In the genomic region with DNA sequence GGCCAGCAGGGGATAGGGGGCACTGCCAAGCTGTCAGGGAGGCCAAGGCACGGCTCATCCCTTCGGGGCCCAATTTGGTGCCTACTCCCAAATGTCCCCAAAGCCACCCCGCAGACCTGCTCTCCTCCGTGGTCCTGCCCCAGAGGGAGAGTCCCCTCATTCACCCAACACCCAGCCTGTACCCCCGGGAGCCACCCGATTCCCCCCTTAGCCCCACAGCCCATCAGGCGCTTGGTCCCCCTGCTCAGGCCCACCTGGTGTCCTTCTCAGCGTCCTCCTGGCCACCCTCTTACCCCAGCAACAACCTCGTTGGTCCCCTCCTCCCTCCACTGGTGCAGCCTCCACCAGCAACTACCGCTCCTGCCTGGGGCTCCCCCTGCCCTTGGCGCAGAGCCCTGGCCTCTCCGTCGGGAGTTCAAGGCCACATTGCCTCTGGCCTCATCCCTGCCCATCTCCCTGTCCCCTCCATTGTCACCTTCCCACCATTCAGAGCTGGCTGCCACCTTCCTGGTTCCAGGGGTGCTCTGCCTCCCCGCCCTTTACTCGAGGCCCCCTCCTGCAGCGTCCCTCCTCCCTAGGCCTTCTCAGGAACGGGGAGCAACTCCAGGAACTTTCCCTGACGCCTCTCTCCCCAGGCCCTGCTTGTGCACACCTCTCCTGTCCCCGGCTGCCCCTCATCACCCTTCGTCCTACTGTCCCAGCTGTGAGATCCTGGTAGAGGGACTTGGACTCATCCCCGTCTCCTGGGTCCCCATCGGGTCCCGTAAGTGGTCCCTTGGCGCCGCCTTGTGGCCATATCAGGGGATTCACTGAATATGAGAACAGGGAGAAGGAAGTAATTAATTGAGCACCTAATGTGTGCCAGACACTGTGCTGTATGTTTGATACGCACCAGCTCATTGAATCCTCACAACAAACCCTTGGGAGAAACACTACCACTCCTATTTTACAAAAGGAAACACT, we compare ENCODE assay signal across 8 cellular contexts.
DNase-seq lines count a peak whose midpoint lies in the region; ATAC-seq and TF ChIP-seq lines count a peak whose summit lies in the region.

No MANE protein-coding gene starts in this region.

- peak; percentile 30 for DNase-seq in AG10803 (ENCODE audit: low read depth)
- DNase-seq in GM23248: peak; percentile 70
- peak; percentile 57 for DNase-seq in RPMI7951 (ENCODE audit: low read depth)
- peak; percentile 68 for DNase-seq in activated naive CD8-positive, alpha-beta T cell treated with anti-CD3 and anti-CD28 coated beads, Interleukin-2, amount 10 ng/mL, durations not matched to agents 7 days and 5 days
- DNase-seq in right atrium auricular region (ENCODE audit: low spot score): peak; percentile 71
- DNase-seq in stimulated activated CD4-positive, alpha-beta T cell treated with anti-CD3 and anti-CD28 coated beads, Interleukin-15, amount 100 ng/mL, for 48 hours (ENCODE audit: low read depth in 2 of 2): peak; percentile 56 to 64
- DNase-seq in T1000 (lab: John Stamatoyannopoulos, UW): no peak
- DNase-seq in OCI-M2 (lab: John Stamatoyannopoulos, UW; ENCODE audit: unreplicated experiment): no peak

- no peaks in the 10 kb centered on the region for H3F3A ChIP-seq in GM23248 (ENCODE audit: insufficient read depth)

- WGBS in GM23248 (ENCODE audit: low coverage in 1 of 2, low lambda C conversion rate in 2 of 2, missing lambda C conversion rate in 2 of 2), 2 experiments: 46 to 47% methylated on average over 23 to 26 of the region's 26 CpGs

- no peak overlapping the region for H3K4me3 Mint-ChIP-seq in activated naive CD8-positive, alpha-beta T cell treated with anti-CD3 and anti-CD28 coated beads, Interleukin-2, amount 10 ng/mL, durations not matched to agents 7 days and 5 days

- no peak overlapping the region for H3K4me2 ChIP-seq in GM23248 (ENCODE audit: unreplicated experiment)

- no peaks in the 10 kb centered on the region for H3K36me3 Mint-ChIP-seq in activated naive CD8-positive, alpha-beta T cell treated with anti-CD3 and anti-CD28 coated beads, Interleukin-2, amount 10 ng/mL, durations not matched to agents 7 days and 5 days

- no peak overlapping the region for H3K9ac ChIP-seq in GM23248

- H3K9me3 ChIP-seq in GM23248 (ENCODE audit: low read depth) (no peaks in the 10 kb centered on the region), right atrium auricular region (no peaks in the 10 kb centered on the region)

- no peaks in the 10 kb centered on the region for H3K4me1 ChIP-seq in GM23248 (ENCODE audit: insufficient read depth)
- peaks cover 0 to 2% of the 10 kb centered on the region in 2 donors for H3K4me1 ChIP-seq in right atrium auricular region

- H3K36me3 ChIP-seq in GM23248 (ENCODE audit: low read depth) (no peaks in the 10 kb centered on the region), right atrium auricular region (no peaks in the 10 kb centered on the region)

- in situ Hi-C loops in GM23248 (cut with MboI): no loop called here

- H3K27me3 ChIP-seq in GM23248 (replicated peaks; ENCODE audit: insufficient read depth) (peaks cover 15% of the 10 kb centered on the region), right atrium auricular region (no peaks in the 10 kb centered on the region)

- no peak overlapping the region for H2AFZ ChIP-seq in GM23248

- no peak overlapping the region for H3K27ac Mint-ChIP-seq in activated naive CD8-positive, alpha-beta T cell treated with anti-CD3 and anti-CD28 coated beads, Interleukin-2, amount 10 ng/mL, durations not matched to agents 7 days and 5 days

- POLR2A ChIA-PET in activated naive CD8-positive, alpha-beta T cell treated with anti-CD3 and anti-CD28 coated beads, Interleukin-2, amount 10 ng/mL, durations not matched to agents 7 days and 5 days (lab: Charles Lee): no interaction called here

- TF ChIP-seq CTCF in AG10803 (conservative IDR thresholded peaks at IDR 0.05; ENCODE audit: low read length) (peak; percentile 74), right atrium auricular region (IDR thresholded peaks at IDR 0.05) (peak; percentile 31 to 66)

- H3K9me3 Mint-ChIP-seq in activated naive CD8-positive, alpha-beta T cell treated with anti-CD3 and anti-CD28 coated beads, Interleukin-2, amount 10 ng/mL, durations not matched to agents 7 days and 5 days: no peaks in the 10 kb centered on the region

- ATAC-seq in activated naive CD8-positive, alpha-beta T cell treated with anti-CD3 and anti-CD28 coated beads, Interleukin-2, amount 10 ng/mL, durations not matched to agents 7 days and 5 days (ENCODE audit: low read depth): peak; percentile 49

- H3K27ac ChIP-seq in GM23248: no peak overlapping the region
- H3K27ac ChIP-seq in right atrium auricular region: no peak overlapping the region

- no peaks in the 10 kb centered on the region for H3K9me2 ChIP-seq in GM23248 (ENCODE audit: insufficient read depth)

- H3K4me3 ChIP-seq in AG10803 (ENCODE audit: low read length): no peak overlapping the region
- H3K4me3 ChIP-seq in GM23248: no peak overlapping the region
- H3K4me3 ChIP-seq in right atrium auricular region: no peak overlapping the region

- H3K79me2 ChIP-seq in GM23248 (ENCODE audit: insufficient read depth): no peaks in the 10 kb centered on the region

- H3K4me1 Mint-ChIP-seq in activated naive CD8-positive, alpha-beta T cell treated with anti-CD3 and anti-CD28 coated beads, Interleukin-2, amount 10 ng/mL, durations not matched to agents 7 days and 5 days: no peaks in the 10 kb centered on the region

- peaks cover 11% of the 10 kb centered on the region for H3K27me3 Mint-ChIP-seq in activated naive CD8-positive, alpha-beta T cell treated with anti-CD3 and anti-CD28 coated beads, Interleukin-2, amount 10 ng/mL, durations not matched to agents 7 days and 5 days

- no peaks in the 10 kb centered on the region for H4K20me1 ChIP-seq in GM23248 (ENCODE audit: insufficient read depth)

Comparison
In these comparisons a context has a peak if more than half of its experiments do, and no peak if none do; other contexts are left out.
1. DNase-seq: peak in AG10803 (single experiment), GM23248 (single experiment), RPMI7951 (single experiment), activated naive CD8-positive, alpha-beta T cell treated with anti-CD3 and anti-CD28 coated beads, Interleukin-2, amount 10 ng/mL, durations not matched to agents 7 days and 5 days (single experiment), right atrium auricular region (single experiment) and stimulated activated CD4-positive, alpha-beta T cell treated with anti-CD3 and anti-CD28 coated beads, Interleukin-15, amount 100 ng/mL, for 48 hours (2 of 2); none in T1000 (single experiment) and OCI-M2 (single experiment).